Comparison of ENCODE assay signal across 7 cellular contexts in the genomic region with DNA sequence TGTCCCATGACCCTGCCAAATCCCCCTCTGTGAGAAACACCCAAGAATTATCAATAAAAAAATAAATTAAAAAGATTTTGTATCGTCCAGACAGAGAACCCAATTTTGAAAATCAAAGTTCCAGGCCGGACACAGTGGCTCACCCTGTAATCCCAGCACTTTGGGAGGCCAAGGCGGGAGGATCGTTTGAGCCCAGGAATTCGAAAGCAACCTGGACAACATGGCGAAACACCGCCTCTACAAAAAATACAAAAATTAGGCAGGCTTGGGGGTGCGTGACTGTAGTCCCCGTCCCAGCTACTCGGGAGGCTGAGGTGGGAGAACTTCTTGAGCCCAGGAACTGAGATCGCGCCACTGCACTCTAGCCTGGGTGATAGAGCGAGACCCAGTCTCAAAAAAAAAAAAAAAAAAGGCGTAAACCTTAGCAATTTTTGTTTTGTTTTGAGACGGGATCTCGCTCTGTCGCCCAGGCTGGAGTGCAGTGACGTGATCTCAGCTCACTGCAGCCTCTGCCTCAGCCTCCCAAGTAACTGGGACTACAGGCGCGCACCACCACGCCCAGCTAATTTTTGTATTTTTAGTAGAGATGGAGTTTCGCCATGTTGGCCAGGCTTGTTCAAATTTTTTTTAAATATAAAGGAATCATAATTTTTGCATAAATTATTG. TPM values are rescaled to one million over a fixed set of nuclear protein-coding genes. Genes with fewer than 3 reads are reported as not detected.
DNase-seq lines count a peak whose midpoint lies in the region; ATAC-seq and TF ChIP-seq lines count a peak whose summit lies in the region.
"Not testable (repeated sequence)": the region's sequence is repeated elsewhere in the genome, so short reads cannot be mapped to it uniquely, and the experiment has no call there.

No MANE protein-coding gene starts in this region.

- ATAC-seq in Panc1, result peak; percentile 42
- ATAC-seq in activated T-cell treated with anti-CD3 and anti-CD28 coated beads, Interleukin-2, amount 50 U/mL, for 72 hours (replicated peaks in 1 of 2); right cardiac atrium; natural killer cell: not testable (repeated sequence)

- peak overlapping the region; percentile 97; the same call in 1 of the 2 replicates for H3K9ac ChIP-seq in GM23248

- peak overlapping the region; percentile 88 for H3K27ac Mint-ChIP-seq in activated T-cell treated with anti-CD3 and anti-CD28 coated beads, Interleukin-2, amount 50 U/mL, for 72 hours
- not testable (repeated sequence) for H3K27ac Mint-ChIP-seq in dendritic cell treated with granulocyte-macrophage colony-stimulating factor and Interleukin-4, amounts not matched to agents 40 ng/mL and 50 ng/mL, for 4 days
- H3K27ac Mint-ChIP-seq in natural killer cell, result peak overlapping the region; percentile 98 to 99

- not testable (repeated sequence) for TF ChIP-seq CTCF in Panc1 (IDR thresholded peaks at IDR 0.05); natural killer cell (IDR thresholded peaks at IDR 0.05)

- not testable (repeated sequence) for H3K27me3 ChIP-seq in GM23248 (replicated peaks; ENCODE audit: insufficient read depth); Panc1 (ENCODE audit: control insufficient read depth, insufficient read depth, low read length); right cardiac atrium (ENCODE audit: control insufficient read depth, insufficient read depth)

- not testable (repeated sequence) for H3K9me3 Mint-ChIP-seq in activated T-cell treated with anti-CD3 and anti-CD28 coated beads, Interleukin-2, amount 50 U/mL, for 72 hours; dendritic cell treated with granulocyte-macrophage colony-stimulating factor and Interleukin-4, amounts not matched to agents 40 ng/mL and 50 ng/mL, for 4 days; natural killer cell

- POLR2A ChIA-PET in Panc1 (lab: Charles Lee), result interaction anchor here (0.6 kb wide), 1 partner anchor 80 kb away, joined by 14 read pairs; no protein-coding TSS in a partner anchor

- DNase-seq in GM23248; Panc1 (ENCODE audit: low read depth, low spot score); activated T-cell treated with anti-CD3 and anti-CD28 coated beads, Interleukin-2, amount 50 U/mL, for 72 hours; natural killer cell: not testable (repeated sequence)
- DNase-seq in right cardiac atrium, result peak in 1 of 3 donors; percentile 58
- DNase-seq in stimulated activated CD4-positive, alpha-beta T cell treated with anti-CD3 and anti-CD28 coated beads, Interleukin-1b, Interleukin-23, amount 100 ng/mL, for 48 hours, result peak; percentile 20

- CTCF ChIA-PET in Panc1 (lab: Charles Lee), result not testable (repeated sequence)

- intact Hi-C loops in Panc1 (cut with micrococcal nuclease; ENCODE audit: unreplicated experiment); right cardiac atrium (cut with DNase I): not testable (repeated sequence)
- intact Hi-C loops in dendritic cell treated with granulocyte-macrophage colony-stimulating factor and Interleukin-4, amounts not matched to agents 40 ng/mL and 50 ng/mL, for 4 days (cut with micrococcal nuclease), result loop anchor here (5.0 kb wide), 1 partner anchor 386 kb away; no protein-coding TSS in a partner anchor
- intact Hi-C loops in natural killer cell (cut with micrococcal nuclease), result loop anchor here (10.0 kb wide), 1 partner anchor 184 kb away; no protein-coding TSS in a partner anchor

- H3K4me3 Mint-ChIP-seq in activated T-cell treated with anti-CD3 and anti-CD28 coated beads, Interleukin-2, amount 50 U/mL, for 72 hours, result peak overlapping the region; percentile 94 to 98
- peak overlapping the region; percentile 60 for H3K4me3 Mint-ChIP-seq in dendritic cell treated with granulocyte-macrophage colony-stimulating factor and Interleukin-4, amounts not matched to agents 40 ng/mL and 50 ng/mL, for 4 days
- H3K4me3 Mint-ChIP-seq in natural killer cell, result peak overlapping the region; percentile 91

- peak overlapping the region; percentile 84 for H3K4me2 ChIP-seq in GM23248 (ENCODE audit: unreplicated experiment)

- in situ Hi-C loops in GM23248 (cut with MboI); Panc1 (cut with HindIII; ENCODE audit: low pct_unique_long_range_greater_than_20kb, low sequenced_read_pairs): not testable (repeated sequence)

- not testable (repeated sequence) for H3K36me3 ChIP-seq in GM23248 (ENCODE audit: low read depth); Panc1 (ENCODE audit: control insufficient read depth, insufficient read depth, low read length)

- not testable (repeated sequence) for H3K36me3 Mint-ChIP-seq in activated T-cell treated with anti-CD3 and anti-CD28 coated beads, Interleukin-2, amount 50 U/mL, for 72 hours (ENCODE audit: insufficient read depth in 2 of 2); natural killer cell
- H3K36me3 Mint-ChIP-seq in dendritic cell treated with granulocyte-macrophage colony-stimulating factor and Interleukin-4, amounts not matched to agents 40 ng/mL and 50 ng/mL, for 4 days (ENCODE audit: low read depth), result peaks cover 26% of the 10 kb centered on the region

- not testable (repeated sequence) for H3K9me2 ChIP-seq in GM23248 (ENCODE audit: insufficient read depth)

- not testable (repeated sequence) for H3K9me3 ChIP-seq in GM23248 (ENCODE audit: low read depth); Panc1 (ENCODE audit: control insufficient read depth, insufficient read depth, low read depth, low read length); right cardiac atrium (ENCODE audit: control insufficient read depth, low read length)

- not testable (repeated sequence) for H3K4me1 ChIP-seq in GM23248 (ENCODE audit: insufficient read depth); Panc1 (ENCODE audit: control insufficient read depth, insufficient read depth, low read length); right cardiac atrium (ENCODE audit: control insufficient read depth, insufficient read depth, low read length)

- H3K79me2 ChIP-seq in GM23248 (ENCODE audit: insufficient read depth), result peaks cover 43% of the 10 kb centered on the region

- H2AFZ ChIP-seq in GM23248, result not testable (repeated sequence)

- H4K20me1 ChIP-seq in GM23248 (ENCODE audit: insufficient read depth), result not testable (repeated sequence)

- H3K27ac ChIP-seq in GM23248; right cardiac atrium (ENCODE audit: low read length): not testable (repeated sequence)
- peak overlapping the region; percentile 85 for H3K27ac ChIP-seq in Panc1 (ENCODE audit: low read length)

- H3K4me1 Mint-ChIP-seq in activated T-cell treated with anti-CD3 and anti-CD28 coated beads, Interleukin-2, amount 50 U/mL, for 72 hours (ENCODE audit: low read depth), result not testable (repeated sequence)
- H3K4me1 Mint-ChIP-seq in dendritic cell treated with granulocyte-macrophage colony-stimulating factor and Interleukin-4, amounts not matched to agents 40 ng/mL and 50 ng/mL, for 4 days (ENCODE audit: low read depth), result peaks cover 14% of the 10 kb centered on the region
- peaks cover 10 to 12% of the 10 kb centered on the region in 2 donors for H3K4me1 Mint-ChIP-seq in natural killer cell

- not testable (repeated sequence) for H3F3A ChIP-seq in GM23248 (ENCODE audit: insufficient read depth)

- 95 to 98% methylated on average over 20 to 22 of the region's 22 CpGs for WGBS in GM23248 (ENCODE audit: low coverage in 1 of 2, low lambda C conversion rate in 2 of 2, missing lambda C conversion rate in 2 of 2), 2 experiments
- 91% methylated on average over 22 of the region's 22 CpGs for WGBS in right cardiac atrium

- peak overlapping the region; percentile 94 for H3K4me3 ChIP-seq in GM23248
- H3K4me3 ChIP-seq in Panc1 (ENCODE audit: low read depth in 2 of 2, low read length in 2 of 2), result peak overlapping the region; percentile 87
- H3K4me3 ChIP-seq in right cardiac atrium (ENCODE audit: low read length), result peak overlapping the region; percentile 75

- not testable (repeated sequence) for H3K27me3 Mint-ChIP-seq in activated T-cell treated with anti-CD3 and anti-CD28 coated beads, Interleukin-2, amount 50 U/mL, for 72 hours (ENCODE audit: low read depth); dendritic cell treated with granulocyte-macrophage colony-stimulating factor and Interleukin-4, amounts not matched to agents 40 ng/mL and 50 ng/mL, for 4 days; natural killer cell (ENCODE audit: low read depth in 2 of 2)

- BruUV-seq in Panc1 (replicated peaks; lab: Mats Ljungman, UMichigan), result not testable (repeated sequence)

RNA-seq across cellular contexts. Expression of a gene that starts 1.9 kb away (rescaled TPM):
- total RNA-seq in GM23248 (2014; rRNA removed; shearing (Covaris generic)), result 16.8 and 27.9 TPM in 2 replicates
- polyA plus RNA-seq in GM23248 (2016; fragmentation: Nextera tagmentation; extraction: Ambion mirVana) (14.9 and 17.2 TPM in 2 replicates), right cardiac atrium (25.4 TPM)
- total RNA-seq in Panc1 (2021; ENCODE audit: unreplicated experiment) (39.1 TPM), right cardiac atrium (10 to 100 TPM; 26.9 to 29.1 (median 28.5) TPM), natural killer cell (100 to 1,000 TPM in 2 of 3 donors, 10 to 100 TPM in 1; 94.1 to 110 (median 107) TPM)
- polyA plus RNA-seq in Panc1 (2012; ENCODE audit: insufficient read length), result 20.8 TPM
- total RNA-seq in activated T-cell treated with anti-CD3 and anti-CD28 coated beads, Interleukin-2, amount 50 U/mL, for 72 hours, result 10 to 100 TPM; 51.0 to 52.7 TPM
